ENCODE assay signal across 23 cellular contexts in genomic region chr9:111027798-111028197, GRCh38. TPM values are rescaled to one million over a fixed set of nuclear protein-coding genes. Genes with fewer than 3 reads are reported as not detected.
"Had no signal": no experiment of that assay in that cellular context is flagged by ENCODE, and none has a peak within 500 bp of the region (broad histone marks: within the 10 kb centered on the region; RNA-seq: fewer than 3 reads in every experiment).

No MANE protein-coding gene starts in this region.

- H3K4me1 ChIP-seq: SJSA1 had no signal

- DNase-seq: Karpas-422, KG1, MG63, NCI-H1092, NCI-H1105 treated with DMSO at 0.1 percent for 48 hours, NCI-H1417 treated with DMSO at 0.1 percent for 48 hours, NCI-H146, NCI-H1694 treated with DMSO at 0.1 percent for 48 hours, NCI-H1930, NCI-H2081, NCI-H2107, NCI-H2227 treated with DMSO at 0.1 percent for 48 hours, NCI-H524, NCI-H526 treated with DMSO at 0.1 percent for 48 hours, NCI-H748 treated with DMSO at 0.1 percent for 48 hours, Right ventricle myocardium superior, RPMI8226, SIG-M5 had no signal

- H3K27me3 ChIP-seq: MG63, SJSA1 had no signal

- H3K9me3 ChIP-seq: SJSA1 had no signal

- H3K4me3 ChIP-seq: MG63, SJSA1, SK-N-MC had no signal

- H3K27ac ChIP-seq: SJSA1 had no signal

- FAIRE-seq: RCC 7860 had no signal

RNA-seq across cellular contexts. Expression of gene LPAR1, which starts 10.5 kb away (rescaled TPM):
- total RNA-seq: HT-29, OCI-LY7 had no signal
